ENCODE assay signal across 31 cellular contexts in genomic region chrX:74603040-74603439, GRCh38.
"Had no signal": no experiment of that assay in that cellular context is flagged by ENCODE, and none has a peak within 500 bp of the region (broad histone marks: within the 10 kb centered on the region; RNA-seq: fewer than 3 reads in every experiment).

No MANE protein-coding gene starts in this region.

- H3K9me3 ChIP-seq: body of pancreas, neutrophil, ovary, thoracic aorta had no signal

- H3K27ac ChIP-seq: body of pancreas, coronary artery, neutrophil, ovary, skin epidermis, thoracic aorta had no signal

- H3K9me3 Mint-ChIP-seq: activated CD4-positive, alpha-beta memory T cell treated with anti-CD3 and anti-CD28 coated beads for 36 hours; activated CD4-positive, alpha-beta T cell treated with anti-CD3 and anti-CD28 coated beads, Interleukin-2, amount 10 ng/mL, durations not matched to agents 24 days and 14 days; activated naive CD4-positive, alpha-beta T cell treated with anti-CD3 and anti-CD28 coated beads, Interleukin-2, amount 10 ng/mL, durations not matched to agents 7 days and 5 days; effector memory CD8-positive, alpha-beta T cell; naive B cell; stimulated activated effector memory CD8-positive, alpha-beta T cell treated with anti-CD3 and anti-CD28 coated beads, Interleukin-12 subunit alpha, Interleukin-12 subunit beta, amount 100 ng/mL, for 72 hours; stimulated activated naive CD8-positive, alpha-beta T cell treated with anti-CD3 and anti-CD28 coated beads, Interleukin-15, Interleukin-2, amounts not matched to agents 100 ng/mL and 50 ng/mL, for 24 hours; T-helper 2 cell treated with Interferon-gamma antibody and Interleukin-4, amounts not matched to agents 5 μg/mL and 100 μg/mL, for 36 hours had no signal

- H3K4me3 ChIP-seq: body of pancreas, coronary artery, ovary, skin epidermis, thoracic aorta had no signal

- H3K36me3 Mint-ChIP-seq: mesothelial cell of epicardium, naive B cell had no signal

- H3K27me3 ChIP-seq: body of pancreas, neutrophil, ovary had no signal

- H3K27ac Mint-ChIP-seq: activated CD4-positive, alpha-beta memory T cell treated with anti-CD3 and anti-CD28 coated beads for 36 hours; activated CD4-positive, alpha-beta T cell treated with anti-CD3 and anti-CD28 coated beads, Interleukin-2, amount 10 ng/mL, durations not matched to agents 24 days and 14 days; activated naive CD4-positive, alpha-beta T cell treated with anti-CD3 and anti-CD28 coated beads, Interleukin-2, amount 10 ng/mL, durations not matched to agents 7 days and 5 days; effector memory CD8-positive, alpha-beta T cell; mesothelial cell of epicardium; nephron progenitor cell; progenitor cell of endocrine pancreas; stimulated activated effector memory CD8-positive, alpha-beta T cell treated with anti-CD3 and anti-CD28 coated beads, Interleukin-12 subunit alpha, Interleukin-12 subunit beta, amount 100 ng/mL, for 72 hours; stimulated activated naive CD8-positive, alpha-beta T cell treated with anti-CD3 and anti-CD28 coated beads, Interleukin-15, Interleukin-2, amounts not matched to agents 100 ng/mL and 50 ng/mL, for 24 hours; T-helper 2 cell treated with Interferon-gamma antibody and Interleukin-4, amounts not matched to agents 5 μg/mL and 100 μg/mL, for 36 hours had no signal

- H3K4me1 Mint-ChIP-seq: nephron progenitor cell had no signal

- ATAC-seq: body of pancreas; effector memory CD8-positive, alpha-beta T cell; left cardiac atrium; left ventricle myocardium superior; sciatic nerve; stimulated activated effector memory CD8-positive, alpha-beta T cell treated with anti-CD3 and anti-CD28 coated beads, Interleukin-12 subunit alpha, Interleukin-12 subunit beta, amount 100 ng/mL, for 72 hours had no signal

- H3K4me3 Mint-ChIP-seq: activated CD4-positive, alpha-beta memory T cell treated with anti-CD3 and anti-CD28 coated beads for 36 hours; activated CD4-positive, alpha-beta T cell treated with anti-CD3 and anti-CD28 coated beads, Interleukin-2, amount 10 ng/mL, durations not matched to agents 24 days and 14 days; activated naive CD4-positive, alpha-beta T cell treated with anti-CD3 and anti-CD28 coated beads, Interleukin-2, amount 10 ng/mL, durations not matched to agents 7 days and 5 days; mesothelial cell of epicardium; naive B cell; nephron progenitor cell; stimulated activated effector memory CD8-positive, alpha-beta T cell treated with anti-CD3 and anti-CD28 coated beads, Interleukin-12 subunit alpha, Interleukin-12 subunit beta, amount 100 ng/mL, for 72 hours; stimulated activated naive CD8-positive, alpha-beta T cell treated with anti-CD3 and anti-CD28 coated beads, Interleukin-15, Interleukin-2, amounts not matched to agents 100 ng/mL and 50 ng/mL, for 24 hours; T-helper 2 cell treated with Interferon-gamma antibody and Interleukin-4, amounts not matched to agents 5 μg/mL and 100 μg/mL, for 36 hours had no signal

- DNase-seq: activated CD4-positive, alpha-beta memory T cell treated with anti-CD3 and anti-CD28 coated beads for 36 hours; activated CD4-positive, alpha-beta T cell treated with anti-CD3 and anti-CD28 coated beads, Interleukin-2, amount 10 ng/mL, durations not matched to agents 24 days and 14 days; activated effector memory CD4-positive, alpha-beta T cell treated with Interleukin-2 at 50 U/mL for 16 hours; activated naive CD4-positive, alpha-beta T cell treated with anti-CD3 and anti-CD28 coated beads, Interleukin-2, amount 10 ng/mL, durations not matched to agents 7 days and 5 days; activated T-cell treated with anti-CD3 and anti-CD28 coated beads, Interleukin-2, amount 50 U/mL, for 48 hours; anterior cingulate cortex; body of pancreas; cerebellar nuclear complex; effector memory CD8-positive, alpha-beta T cell; erythroblast; head of caudate nucleus; hippocampal formation; left cardiac atrium; left ventricle myocardium superior; naive B cell; nephron progenitor cell; ovary; retina; stimulated activated CD4-positive, alpha-beta T cell treated with anti-CD3 and anti-CD28 coated beads, Interleukin-4, amount 100 ng/mL, for 24 hours; T-helper 1 cell; trophoblast cell had no signal

- H3K27me3 Mint-ChIP-seq: activated CD4-positive, alpha-beta memory T cell treated with anti-CD3 and anti-CD28 coated beads for 36 hours; activated CD4-positive, alpha-beta T cell treated with anti-CD3 and anti-CD28 coated beads, Interleukin-2, amount 10 ng/mL, durations not matched to agents 24 days and 14 days; activated naive CD4-positive, alpha-beta T cell treated with anti-CD3 and anti-CD28 coated beads, Interleukin-2, amount 10 ng/mL, durations not matched to agents 7 days and 5 days; effector memory CD8-positive, alpha-beta T cell; naive B cell; progenitor cell of endocrine pancreas; stimulated activated naive CD8-positive, alpha-beta T cell treated with anti-CD3 and anti-CD28 coated beads, Interleukin-15, Interleukin-2, amounts not matched to agents 100 ng/mL and 50 ng/mL, for 24 hours had no signal
